In genomic region chr1:67686272-67687197, GRCh38 we compare ENCODE assay signal across 1 cellular context.
A peak's percentile ranks its signal among the peaks of the same experiment; 100 is the strongest.
TF ChIP-seq lines count a peak whose summit lies in the region.

No MANE protein-coding gene starts in this region.

TF ChIP-seq in HepG2, 621 proteins besides CTCF, POLR2A, EP300 and RAD21 (continued from another document and continues in another):
- TF ChIP-seq CERS6 (CRISPR knock-in tag; IDR thresholded peaks at IDR 0.05) = no peak
- 0 out of 2 replicates have a peak, but pooled peaks have one; percentile 49 for TF ChIP-seq MAFG (CRISPR knock-in tag; IDR thresholded peaks at IDR 0.05)
- TF ChIP-seq, protein P1, sequence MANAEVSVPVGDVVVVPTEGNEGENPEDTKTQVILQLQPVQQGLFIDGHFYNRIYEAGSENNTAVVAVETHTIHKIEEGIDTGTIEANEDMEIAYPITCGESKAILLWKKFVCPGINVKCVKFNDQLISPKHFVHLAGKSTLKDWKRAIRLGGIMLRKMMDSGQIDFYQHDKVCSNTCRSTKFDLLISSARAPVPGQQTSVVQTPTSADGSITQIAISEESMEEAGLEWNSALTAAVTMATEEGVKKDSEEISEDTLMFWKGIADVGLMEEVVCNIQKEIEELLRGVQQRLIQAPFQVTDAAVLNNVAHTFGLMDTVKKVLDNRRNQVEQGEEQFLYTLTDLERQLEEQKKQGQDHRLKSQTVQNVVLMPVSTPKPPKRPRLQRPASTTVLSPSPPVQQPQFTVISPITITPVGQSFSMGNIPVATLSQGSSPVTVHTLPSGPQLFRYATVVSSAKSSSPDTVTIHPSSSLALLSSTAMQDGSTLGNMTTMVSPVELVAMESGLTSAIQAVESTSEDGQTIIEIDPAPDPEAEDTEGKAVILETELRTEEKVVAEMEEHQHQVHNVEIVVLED (CRISPR knock-in tag; IDR thresholded peaks at IDR 0.05; ENCODE audit: borderline replicate concordance) = peak; percentile 20; the same call in 1 of the 2 replicates
- no peak; the same call in 1 of the 2 replicates for TF ChIP-seq ZNF710 (CRISPR knock-in tag; IDR thresholded peaks at IDR 0.05; ENCODE audit: borderline replicate concordance)
- peak; percentile 74; the same call in 1 of the 2 replicates for TF ChIP-seq POLR2G (IDR thresholded peaks at IDR 0.05; ENCODE audit: low read depth, low read length)
- TF ChIP-seq, protein P2, sequence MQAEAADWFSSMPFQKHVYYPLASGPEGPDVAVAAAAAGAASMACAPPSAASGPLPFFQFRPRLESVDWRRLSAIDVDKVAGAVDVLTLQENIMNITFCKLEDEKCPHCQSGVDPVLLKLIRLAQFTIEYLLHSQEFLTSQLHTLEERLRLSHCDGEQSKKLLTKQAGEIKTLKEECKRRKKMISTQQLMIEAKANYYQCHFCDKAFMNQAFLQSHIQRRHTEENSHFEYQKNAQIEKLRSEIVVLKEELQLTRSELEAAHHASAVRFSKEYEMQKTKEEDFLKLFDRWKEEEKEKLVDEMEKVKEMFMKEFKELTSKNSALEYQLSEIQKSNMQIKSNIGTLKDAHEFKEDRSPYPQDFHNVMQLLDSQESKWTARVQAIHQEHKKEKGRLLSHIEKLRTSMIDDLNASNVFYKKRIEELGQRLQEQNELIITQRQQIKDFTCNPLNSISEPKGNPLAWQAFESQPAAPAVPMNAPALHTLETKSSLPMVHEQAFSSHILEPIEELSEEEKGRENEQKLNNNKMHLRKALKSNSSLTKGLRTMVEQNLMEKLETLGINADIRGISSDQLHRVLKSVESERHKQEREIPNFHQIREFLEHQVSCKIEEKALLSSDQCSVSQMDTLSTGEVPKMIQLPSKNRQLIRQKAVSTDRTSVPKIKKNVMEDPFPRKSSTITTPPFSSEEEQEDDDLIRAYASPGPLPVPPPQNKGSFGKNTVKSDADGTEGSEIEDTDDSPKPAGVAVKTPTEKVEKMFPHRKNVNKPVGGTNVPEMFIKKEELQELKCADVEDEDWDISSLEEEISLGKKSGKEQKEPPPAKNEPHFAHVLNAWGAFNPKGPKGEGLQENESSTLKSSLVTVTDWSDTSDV (CRISPR knock-in tag; IDR thresholded peaks at IDR 0.05) = no peak
- peak; percentile 24; the same call in 1 of the 2 replicates for TF ChIP-seq ZNF160 (CRISPR knock-in tag; IDR thresholded peaks at IDR 0.05)
- TF ChIP-seq ZNF562 (CRISPR knock-in tag; IDR thresholded peaks at IDR 0.05; ENCODE audit: borderline replicate concordance) = no peak
- no peak for TF ChIP-seq SP140L (CRISPR knock-in tag; IDR thresholded peaks at IDR 0.05; ENCODE audit: borderline replicate concordance)
- no peak for TF ChIP-seq ZNF720 (CRISPR knock-in tag; IDR thresholded peaks at IDR 0.05)
- peak; percentile 84 for TF ChIP-seq SAP130 (CRISPR knock-in tag; IDR thresholded peaks at IDR 0.05; ENCODE audit: low read depth)
- TF ChIP-seq ZNF83 (CRISPR knock-in tag; IDR thresholded peaks at IDR 0.05; ENCODE audit: borderline replicate concordance) = no peak
- TF ChIP-seq PCBP2 (optimal IDR thresholded peaks at IDR 0.05; ENCODE audit: low read depth, low read length, poor library complexity, severe bottlenecking) = no peak
- no peak for TF ChIP-seq ZNF7 (CRISPR knock-in tag; IDR thresholded peaks at IDR 0.05)
- TF ChIP-seq ERF (CRISPR knock-in tag; IDR thresholded peaks at IDR 0.05) = peak; percentile 63; the same call in 1 of the 2 replicates
- TF ChIP-seq ZNF619 (CRISPR knock-in tag; IDR thresholded peaks at IDR 0.05) = no peak
- peak; percentile 41; the same call in 1 of the 2 replicates for TF ChIP-seq SNAPC4 (CRISPR knock-in tag; IDR thresholded peaks at IDR 0.05)
- TF ChIP-seq PAWR (CRISPR knock-in tag; IDR thresholded peaks at IDR 0.05; ENCODE audit: borderline replicate concordance) = no peak; the same call in 1 of the 2 replicates
- no peak for TF ChIP-seq XRCC5 (optimal IDR thresholded peaks at IDR 0.05; ENCODE audit: low read length)
- no peak for TF ChIP-seq SMARCE1 (IDR thresholded peaks at IDR 0.05; ENCODE audit: borderline replicate concordance)
- no peak for TF ChIP-seq ZNF543 (CRISPR knock-in tag; IDR thresholded peaks at IDR 0.05)
- TF ChIP-seq ZFY (CRISPR knock-in tag; IDR thresholded peaks at IDR 0.05) = peak; percentile 29
- no peak for TF ChIP-seq JUNB (CRISPR knock-in tag; IDR thresholded peaks at IDR 0.05; ENCODE audit: borderline replicate concordance)
- no peak for TF ChIP-seq BHLHE40 (IDR thresholded peaks at IDR 0.05; ENCODE audit: low read length)
- TF ChIP-seq TERF1 (CRISPR knock-in tag; IDR thresholded peaks at IDR 0.05) = no peak
- TF ChIP-seq CAMTA2 (CRISPR knock-in tag; IDR thresholded peaks at IDR 0.05; ENCODE audit: borderline replicate concordance) = no peak
- TF ChIP-seq FLYWCH1 (CRISPR knock-in tag; IDR thresholded peaks at IDR 0.05) = no peak
- TF ChIP-seq SSRP1 (CRISPR knock-in tag; IDR thresholded peaks at IDR 0.05) = no peak; the same call in 1 of the 2 replicates
- TF ChIP-seq, protein P3, sequence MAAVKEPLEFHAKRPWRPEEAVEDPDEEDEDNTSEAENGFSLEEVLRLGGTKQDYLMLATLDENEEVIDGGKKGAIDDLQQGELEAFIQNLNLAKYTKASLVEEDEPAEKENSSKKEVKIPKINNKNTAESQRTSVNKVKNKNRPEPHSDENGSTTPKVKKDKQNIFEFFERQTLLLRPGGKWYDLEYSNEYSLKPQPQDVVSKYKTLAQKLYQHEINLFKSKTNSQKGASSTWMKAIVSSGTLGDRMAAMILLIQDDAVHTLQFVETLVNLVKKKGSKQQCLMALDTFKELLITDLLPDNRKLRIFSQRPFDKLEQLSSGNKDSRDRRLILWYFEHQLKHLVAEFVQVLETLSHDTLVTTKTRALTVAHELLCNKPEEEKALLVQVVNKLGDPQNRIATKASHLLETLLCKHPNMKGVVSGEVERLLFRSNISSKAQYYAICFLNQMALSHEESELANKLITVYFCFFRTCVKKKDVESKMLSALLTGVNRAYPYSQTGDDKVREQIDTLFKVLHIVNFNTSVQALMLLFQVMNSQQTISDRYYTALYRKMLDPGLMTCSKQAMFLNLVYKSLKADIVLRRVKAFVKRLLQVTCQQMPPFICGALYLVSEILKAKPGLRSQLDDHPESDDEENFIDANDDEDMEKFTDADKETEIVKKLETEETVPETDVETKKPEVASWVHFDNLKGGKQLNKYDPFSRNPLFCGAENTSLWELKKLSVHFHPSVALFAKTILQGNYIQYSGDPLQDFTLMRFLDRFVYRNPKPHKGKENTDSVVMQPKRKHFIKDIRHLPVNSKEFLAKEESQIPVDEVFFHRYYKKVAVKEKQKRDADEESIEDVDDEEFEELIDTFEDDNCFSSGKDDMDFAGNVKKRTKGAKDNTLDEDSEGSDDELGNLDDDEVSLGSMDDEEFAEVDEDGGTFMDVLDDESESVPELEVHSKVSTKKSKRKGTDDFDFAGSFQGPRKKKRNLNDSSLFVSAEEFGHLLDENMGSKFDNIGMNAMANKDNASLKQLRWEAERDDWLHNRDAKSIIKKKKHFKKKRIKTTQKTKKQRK (IDR thresholded peaks at IDR 0.05; ENCODE audit: low read length) = no peak
- no peak for TF ChIP-seq NR2F6 (IDR thresholded peaks at IDR 0.05)
- no peak for TF ChIP-seq NR2F6 (CRISPR knock-in tag; IDR thresholded peaks at IDR 0.05)
- TF ChIP-seq, protein P4, sequence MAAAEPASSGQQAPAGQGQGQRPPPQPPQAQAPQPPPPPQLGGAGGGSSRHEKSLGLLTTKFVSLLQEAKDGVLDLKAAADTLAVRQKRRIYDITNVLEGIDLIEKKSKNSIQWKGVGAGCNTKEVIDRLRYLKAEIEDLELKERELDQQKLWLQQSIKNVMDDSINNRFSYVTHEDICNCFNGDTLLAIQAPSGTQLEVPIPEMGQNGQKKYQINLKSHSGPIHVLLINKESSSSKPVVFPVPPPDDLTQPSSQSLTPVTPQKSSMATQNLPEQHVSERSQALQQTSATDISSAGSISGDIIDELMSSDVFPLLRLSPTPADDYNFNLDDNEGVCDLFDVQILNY (CRISPR knock-in tag; conservative IDR thresholded peaks at IDR 0.05) = no peak
- TF ChIP-seq TEAD3 (CRISPR knock-in tag; optimal IDR thresholded peaks at IDR 0.05; ENCODE audit: borderline replicate concordance) = peak; percentile 57
- TF ChIP-seq NONO (IDR thresholded peaks at IDR 0.05) = no peak
- no peak for TF ChIP-seq NONO (CRISPR knock-in tag; conservative IDR thresholded peaks at IDR 0.05)
- no peak for TF ChIP-seq SRSF4 (IDR thresholded peaks at IDR 0.05; ENCODE audit: low read depth, low read length, poor library complexity, severe bottlenecking)
- no peak for TF ChIP-seq MLXIP (CRISPR knock-in tag; IDR thresholded peaks at IDR 0.05; ENCODE audit: borderline replicate concordance)
- no peak for TF ChIP-seq MLLT10 (CRISPR knock-in tag; IDR thresholded peaks at IDR 0.05)
- TF ChIP-seq ZNF256 (CRISPR knock-in tag; conservative IDR thresholded peaks at IDR 0.05) = no peak; the same call in 1 of the 2 replicates
- peak; percentile 44; the same call in 1 of the 2 replicates for TF ChIP-seq KAT8 (CRISPR knock-in tag; IDR thresholded peaks at IDR 0.05)
- TF ChIP-seq ZNF709 (CRISPR knock-in tag; IDR thresholded peaks at IDR 0.05) = peak; percentile 100
- 0 out of 2 replicates have a peak, but pooled peaks have one; percentile 19 for TF ChIP-seq ZBTB21 (CRISPR knock-in tag; IDR thresholded peaks at IDR 0.05)
